ENCODE assay signal across 10 cellular contexts in genomic region chr14:50229646-50230045, GRCh38. TPM values are rescaled to one million over a fixed set of nuclear protein-coding genes. Genes with fewer than 3 reads are reported as not detected.
DNase-seq lines count a peak whose midpoint lies in the region; ATAC-seq, FAIRE-seq and TF ChIP-seq lines count a peak whose summit lies in the region.
"Had no signal": no experiment of that assay in that cellular context is flagged by ENCODE, and none has a peak within 500 bp of the region (broad histone marks: within the 10 kb centered on the region; RNA-seq: fewer than 3 reads in every experiment).

No MANE protein-coding gene starts in this region.

- peak; percentile 20 for FAIRE-seq in H54 (lab: Jason Lieb, UNC)
- FAIRE-seq: endometrium had no signal

- DNase-seq in H54 (ENCODE audit: insufficient read length, low spot score) = no peak
- no peak for DNase-seq in WERI-Rb-1
- DNase-seq in foreskin fibroblast = no peak
- DNase-seq in stimulated activated CD8-positive, alpha-beta memory T cell treated with anti-CD3 and anti-CD28 coated beads, Interleukin-4, amount 100 ng/mL, for 48 hours = no peak
- no peak for DNase-seq in DMS153 (lab: John Stamatoyannopoulos, UW)
- DNase-seq: NCI-H510A treated with DMSO at 0.1 percent for 48 hours had no signal

- TF ChIP-seq CTCF in WERI-Rb-1 (IDR thresholded peaks at IDR 0.05; ENCODE audit: low read depth, low read length) (no peak), foreskin fibroblast (IDR thresholded peaks at IDR 0.05; ENCODE audit: low read depth, low read length) (no peak)

- H3K4me3 ChIP-seq in WERI-Rb-1 (ENCODE audit: low read depth, low read length) (peak overlapping the region; percentile 83), foreskin fibroblast (ENCODE audit: low read depth in 1 of 2, low read length in 2 of 2) (peak overlapping the region; percentile 69 to 89), skeletal muscle tissue (ENCODE audit: low read length in 3 of 3) (peak overlapping the region; percentile 49 to 92 (median 87))

- H3K36me3 ChIP-seq in WERI-Rb-1 (peaks cover 14% of the 10 kb centered on the region), skeletal muscle tissue (ENCODE audit: control insufficient read depth in 3 of 3, insufficient read depth in 3 of 3, low read length in 3 of 3) (no peaks in the 10 kb centered on the region)

- ATAC-seq in HG03097 (IDR thresholded peaks at IDR 0.05; ENCODE audit: low FRiP score, unreplicated experiment) (no peak), GM18498 (IDR thresholded peaks at IDR 0.05; ENCODE audit: unreplicated experiment) (no peak)

- H3K27ac ChIP-seq in WERI-Rb-1 (no peak overlapping the region), skeletal muscle tissue (ENCODE audit: low read depth, low read length) (no peak overlapping the region)

- H3K27me3 ChIP-seq in WERI-Rb-1 (ENCODE audit: insufficient read depth, low read depth, severe bottlenecking) = no peaks in the 10 kb centered on the region
- no peaks in the 10 kb centered on the region for H3K27me3 ChIP-seq in skeletal muscle tissue (ENCODE audit: control insufficient read depth in 3 of 3, insufficient read depth in 3 of 3, low read length in 3 of 3)

- H3K4me1 ChIP-seq in skeletal muscle tissue (ENCODE audit: control insufficient read depth in 3 of 3, insufficient read depth in 3 of 3, low read length in 3 of 3) = peaks cover 34 to 42% (median 36%) of the 10 kb centered on the region in 3 donors

- H3K9ac ChIP-seq in skeletal muscle tissue (ENCODE audit: low read depth in 1 of 3, low read length in 3 of 3) = peak overlapping the region; percentile 89 to 96 (median 90)

- no peak for TF ChIP-seq POLR2A in H54 (IDR thresholded peaks at IDR 0.05; ENCODE audit: low read depth, low read length)

- no peaks in the 10 kb centered on the region for H3K9me3 ChIP-seq in WERI-Rb-1 (ENCODE audit: severe bottlenecking)
- H3K9me3 ChIP-seq in skeletal muscle tissue (ENCODE audit: control insufficient read depth in 3 of 3, low read length in 3 of 3) = no peaks in the 10 kb centered on the region

RNA-seq across cellular contexts. Expression of gene SOS2, which starts 1.7 kb away (rescaled TPM):
- 45.9 TPM for total RNA-seq in skeletal muscle tissue
